ENCODE assay signal across 24 cellular contexts in genomic region chr4:88477229-88477860, GRCh38.
"Had no signal": no experiment of that assay in that cellular context is flagged by ENCODE, and none has a peak within 500 bp of the region (broad histone marks: within the 10 kb centered on the region; RNA-seq: fewer than 3 reads in every experiment).

No MANE protein-coding gene starts in this region.

- H3K9me3 ChIP-seq: colonic mucosa, gastroesophageal sphincter, heart left ventricle, left lung, lower lobe of right lung had no signal

- DNase-seq: colonic mucosa; cortex of kidney; effector CD8-positive, alpha-beta T cell; effector memory CD8-positive, alpha-beta T cell; endodermal cell; erythroblast; foreskin keratinocyte; heart left ventricle; hypothalamus; left cardiac atrium; left lung; left ventricle myocardium superior; lower lobe of right lung; mesenchymal stem cell; midbrain; naive thymus-derived CD4-positive, alpha-beta T cell had no signal

- H2AFZ ChIP-seq: hepatocyte had no signal

- FAIRE-seq: endometrium, frontal cortex, islet of Langerhans, keratinocyte had no signal

- H3K4me3 ChIP-seq: colonic mucosa, gastroesophageal sphincter, heart left ventricle, hepatocyte, left lung, lower lobe of right lung had no signal

- H3K79me2 ChIP-seq: hepatocyte had no signal

- ATAC-seq: effector memory CD8-positive, alpha-beta T cell; esophagus mucosa; foreskin keratinocyte; gastroesophageal sphincter; heart left ventricle; left cardiac atrium; left lung; left ventricle myocardium superior; lower lobe of right lung; naive thymus-derived CD4-positive, alpha-beta T cell had no signal

- H3K36me3 ChIP-seq: colonic mucosa had no signal

- H3K27me3 ChIP-seq: colonic mucosa, foreskin keratinocyte, gastroesophageal sphincter, heart left ventricle, hepatocyte, left lung had no signal

- H3K4me1 ChIP-seq: colonic mucosa, foreskin keratinocyte, left lung, lower lobe of right lung had no signal

- H3K4me2 ChIP-seq: hepatocyte had no signal

- H3K27ac ChIP-seq: colonic mucosa, epithelial cell of prostate, foreskin keratinocyte, gastroesophageal sphincter, heart left ventricle, hepatocyte, left lung, lower lobe of right lung had no signal
